ENCODE assay signal across 19 cellular contexts in genomic region chr4:126431049-126431448, GRCh38.
A peak's percentile ranks its signal among the peaks of the same experiment; 100 is the strongest.
DNase-seq lines count a peak whose midpoint lies in the region; ATAC-seq, FAIRE-seq and TF ChIP-seq lines count a peak whose summit lies in the region.
"Had no signal": no experiment of that assay in that cellular context is flagged by ENCODE, and none has a peak within 500 bp of the region (broad histone marks: within the 10 kb centered on the region; RNA-seq: fewer than 3 reads in every experiment).

No MANE protein-coding gene starts in this region.

- H4K91ac ChIP-seq in H9 (ENCODE audit: insufficient read length, low read depth, low read length) = no peak overlapping the region
- H4K91ac ChIP-seq in H1 (replicated peaks; ENCODE audit: insufficient read length, low read length) = no peak overlapping the region

- POLR2A ChIA-PET in H1 (lab: Charles Lee; ENCODE audit: partially characterized antibody) = no interaction called here

- no peak overlapping the region for H2BK120ac ChIP-seq in H9 (ENCODE audit: low read depth, low read length, poor library complexity, severe bottlenecking)
- no peak overlapping the region for H2BK120ac ChIP-seq in H1 (replicated peaks; ENCODE audit: low read depth, low read length)

- H3K9ac ChIP-seq in H9 (ENCODE audit: extremely low read depth, insufficient read length, low read length) (no peak overlapping the region), H1 (replicated peaks in 1 of 4; ENCODE audit: extremely low read depth in 1 of 4, low read depth in 3 of 4, low read length in 3 of 4) (no peak overlapping the region)
- H3K9ac ChIP-seq: BLaER1, GM23248 had no signal

- no CpG with 5 or more reads among the region's 6 CpGs for WGBS in H9 (ENCODE audit: extremely low coverage, insufficient read length, low lambda C conversion rate)
- WGBS in H1 (ENCODE audit: extremely low coverage in 1 of 2, insufficient coverage in 1 of 2, insufficient read length in 1 of 2, insufficient replicate concordance in 2 of 2, low coverage in 1 of 2, low lambda C conversion rate in 2 of 2, missing lambda C conversion rate in 1 of 2), 2 experiments = 97% methylated on average over 6 of the region's 6 CpGs; no CpG with 5 or more reads in 1 of the 2 experiments
- WGBS in spleen, 5 donors = 87 to 91% (median 89%) methylated on average over 6 of the region's 6 CpGs

- H3K79me2 ChIP-seq in H9 (ENCODE audit: insufficient read depth, low read length) (no peaks in the 10 kb centered on the region), H1 (ENCODE audit: control insufficient read depth in 1 of 2, insufficient read depth in 2 of 2, low read length in 2 of 2) (no peaks in the 10 kb centered on the region)

- TF ChIP-seq CTCF in H9 (conservative IDR thresholded peaks at IDR 0.05) (no peak), H1 (IDR thresholded peaks at IDR 0.05; ENCODE audit: control extremely low read depth in 1 of 3, insufficient read depth in 1 of 3, low read depth in 1 of 3, low read length in 3 of 3) (no peak), spleen (IDR thresholded peaks at IDR 0.05 in 8 of 11, conservative IDR thresholded peaks at IDR 0.05 in 3 of 11) (no peak)

- H3K4ac ChIP-seq in H9 (ENCODE audit: low read depth, low read length) (no peak overlapping the region), H1 (replicated peaks; ENCODE audit: insufficient read length, low read depth, low read length) (no peak overlapping the region)

- H3K4me1 ChIP-seq in H9 (ENCODE audit: insufficient read depth, low read length) (no peaks in the 10 kb centered on the region), H1 (replicated peaks in 1 of 4; ENCODE audit: control insufficient read depth in 3 of 4, insufficient read depth in 4 of 4, low read length in 3 of 4) (no peaks in the 10 kb centered on the region), spleen (no peaks in the 10 kb centered on the region)
- H3K4me1 ChIP-seq: BLaER1, Caco-2 had no signal

- H4K5ac ChIP-seq in H9 (ENCODE audit: insufficient read length, low read depth, low read length) (no peak overlapping the region), H1 (ENCODE audit: insufficient read length, low read depth, low read length) (no peak overlapping the region)

- H3K4me1 Mint-ChIP-seq in H9 = peaks cover 8 to 9% of the 10 kb centered on the region in 2 experiments
- H3K4me1 Mint-ChIP-seq: B cell; CD4-positive, CD25-positive, alpha-beta regulatory T cell had no signal

- H3K27ac Mint-ChIP-seq in H9 = peak overlapping the region in 2 of 3 experiments; percentile 20 to 26; a peak in 1 of 7 replicates
- H3K27ac Mint-ChIP-seq: B cell; CD4-positive, CD25-positive, alpha-beta regulatory T cell; CD8-positive, alpha-beta T cell had no signal

- H3K36me3 ChIP-seq in H1 (ENCODE audit: control insufficient read depth in 2 of 4, insufficient read depth in 4 of 4, low read length in 3 of 4) (no peaks in the 10 kb centered on the region), spleen (no peaks in the 10 kb centered on the region)
- H3K36me3 ChIP-seq: BLaER1 had no signal

- intact Hi-C loops in spleen (cut with DNase I; ENCODE audit: low total_unique reads) = no loop called here

- H3T11ph ChIP-seq in H9 (ENCODE audit: low read length) = no peak overlapping the region

- H3K36me3 Mint-ChIP-seq in H9 (ENCODE audit: insufficient read depth in 1 of 3, low read depth in 3 of 3) = no peaks in the 10 kb centered on the region
- H3K36me3 Mint-ChIP-seq: CD4-positive, CD25-positive, alpha-beta regulatory T cell; CD8-positive, alpha-beta T cell had no signal

- TF ChIP-seq RAD21 in H1 (IDR thresholded peaks at IDR 0.05 in 1 of 2, conservative IDR thresholded peaks at IDR 0.05 in 1 of 2; ENCODE audit: low read depth in 2 of 2, low read length in 2 of 2) = no peak

- H3K18ac ChIP-seq in H9 (ENCODE audit: insufficient read length, low read depth, low read length) (no peak overlapping the region), H1 (ENCODE audit: extremely low read depth, low read length) (no peak overlapping the region)

- H3K4me3 ChIP-seq in H1 (ENCODE audit: extremely low read depth in 1 of 4, insufficient read depth in 2 of 4, low read depth in 3 of 4, low read length in 4 of 4) (no peak overlapping the region), spleen (no peak overlapping the region)
- H3K4me3 ChIP-seq: BLaER1, GM23248 had no signal

- no peak for FAIRE-seq in H1 (lab: Jason Lieb, UNC)
- FAIRE-seq: G401.6, GM12892, H54 had no signal

- no peaks in the 10 kb centered on the region for H4K20me1 ChIP-seq in H9 (ENCODE audit: control insufficient read depth, insufficient read depth, insufficient read length)
- H4K20me1 ChIP-seq in H1 (replicated peaks in 1 of 2; ENCODE audit: control insufficient read depth in 1 of 2, insufficient read depth in 2 of 2, low read length in 2 of 2) = no peaks in the 10 kb centered on the region
- H4K20me1 ChIP-seq: BLaER1 had no signal

- ATAC-seq in HG03565 (IDR thresholded peaks at IDR 0.05; ENCODE audit: unreplicated experiment) = no peak
- ATAC-seq: CD8-positive, alpha-beta T cell had no signal

- no peak for TF ChIP-seq POLR2A in H1 (IDR thresholded peaks at IDR 0.05; ENCODE audit: control extremely low read depth in 1 of 2, low read depth in 2 of 2, low read length in 2 of 2)
- TF ChIP-seq POLR2A in spleen (IDR thresholded peaks at IDR 0.05) = no peak

- H2AFZ ChIP-seq in H9 (ENCODE audit: low read length) = no peak overlapping the region
- H2AFZ ChIP-seq in H1 (ENCODE audit: low read length) = peak overlapping the region; percentile 70
- H2AFZ ChIP-seq: GM23248 had no signal

- H4K8ac ChIP-seq in H9 (replicated peaks; ENCODE audit: insufficient read length, low read depth, low read length) (no peak overlapping the region), H1 (ENCODE audit: extremely low read depth, insufficient read depth, low read length) (peak overlapping the region; percentile 51; the same call in 1 of the 2 replicates)

- H2BK12ac ChIP-seq in H9 (ENCODE audit: insufficient read length, low read depth, low read length) (no peak overlapping the region), H1 (ENCODE audit: low read depth, low read length) (no peak overlapping the region)

- no peaks in the 10 kb centered on the region for H3K79me1 ChIP-seq in H9 (ENCODE audit: insufficient read depth, low read depth, low read length, poor library complexity, severe bottlenecking)
- no peaks in the 10 kb centered on the region for H3K79me1 ChIP-seq in H1 (ENCODE audit: low read depth, low read length)

- no peak overlapping the region for H2AK5ac ChIP-seq in H9 (ENCODE audit: insufficient read length, low read length)
- H2AK5ac ChIP-seq in H1 (ENCODE audit: low read depth, low read length) = no peak overlapping the region

- H3K27me3 ChIP-seq in H9 (ENCODE audit: insufficient read depth, low read length) (no peaks in the 10 kb centered on the region), H1 (replicated peaks in 1 of 4; ENCODE audit: control insufficient read depth in 3 of 4, extremely low read depth in 1 of 4, insufficient read depth in 3 of 4, low read length in 3 of 4) (no peaks in the 10 kb centered on the region), spleen (replicated peaks in 1 of 7) (no peaks in the 10 kb centered on the region)
- H3K27me3 ChIP-seq: BLaER1 had no signal

- H3K9me3 Mint-ChIP-seq in H9 = no peaks in the 10 kb centered on the region; a peak in 1 of 5 replicates

- H3K14ac ChIP-seq in H9 (ENCODE audit: insufficient read depth, low read length) = no peak overlapping the region
- H3K14ac ChIP-seq in H1 (ENCODE audit: insufficient read length) = no peak overlapping the region

- H3K4me2 ChIP-seq in H9 (ENCODE audit: insufficient read depth, insufficient read length, low read length) (no peak overlapping the region), H1 (ENCODE audit: insufficient read depth in 1 of 2, low read depth in 2 of 2, low read length in 2 of 2) (no peak overlapping the region)
- H3K4me2 ChIP-seq: BLaER1 had no signal

- H3K4me3 Mint-ChIP-seq in H9 = no peak overlapping the region
- H3K4me3 Mint-ChIP-seq: B cell; CD4-positive, CD25-positive, alpha-beta regulatory T cell; CD8-positive, alpha-beta T cell had no signal

- no peak for TF ChIP-seq EP300 in H1 (IDR thresholded peaks at IDR 0.05; ENCODE audit: borderline replicate concordance in 1 of 2, low read depth in 2 of 2, low read length in 2 of 2)

- H3K9me3 ChIP-seq in H9 (ENCODE audit: control insufficient read depth, low read depth, low read length) (no peaks in the 10 kb centered on the region), H1 (ENCODE audit: insufficient read depth in 2 of 2, low read depth in 1 of 2, low read length in 1 of 2) (no peaks in the 10 kb centered on the region), spleen (peaks cover 0 to 13% (median 0%) of the 10 kb centered on the region in 8 donors)
- H3K9me3 ChIP-seq: BLaER1, Caco-2 had no signal

- H2BK20ac ChIP-seq in H9 (ENCODE audit: low read depth, low read length, poor library complexity, severe bottlenecking) (no peak overlapping the region), H1 (ENCODE audit: low read length) (no peak overlapping the region)

- DNase-seq in H9 = no peak
- peak; percentile 0 for DNase-seq in NCI-H2171 (lab: John Stamatoyannopoulos, UW)
- DNase-seq in H1 (ENCODE audit: low read depth in 1 of 2, low spot score in 2 of 2) = no peak
- no peak for DNase-seq in spleen
- DNase-seq in AG08395 (ENCODE audit: low spot score) = no peak
- DNase-seq: Caco-2; CD4-positive, CD25-positive, alpha-beta regulatory T cell; CD8-positive, alpha-beta T cell; DMS153; DND-41; GM23248; HCEC 1CT had no signal

- H3K27ac ChIP-seq in H9 (ENCODE audit: insufficient read length, low read depth, low read length) (no peak overlapping the region), H1 (ENCODE audit: low read depth, low read length) (no peak overlapping the region), spleen (no peak overlapping the region)
- H3K27ac ChIP-seq: BLaER1, C4-2B, GM23248 had no signal

- H2BK5ac ChIP-seq in H9 (ENCODE audit: insufficient read length, low read length) (no peak overlapping the region), H1 (ENCODE audit: low read depth, low read length) (no peak overlapping the region)

- H3K23me2 ChIP-seq in H9 (ENCODE audit: insufficient read length, low read depth, low read length, poor library complexity, severe bottlenecking) = no peaks in the 10 kb centered on the region
- no peaks in the 10 kb centered on the region; the same call in 1 of the 2 replicates for H3K23me2 ChIP-seq in H1 (ENCODE audit: low read depth, low read length)

- CTCF ChIA-PET in H1 (lab: Charles Lee; ENCODE audit: partially characterized antibody) = no interaction called here

- H2BK15ac ChIP-seq in H9 (ENCODE audit: low read depth, low read length) = no peak overlapping the region
- H2BK15ac ChIP-seq in H1 (ENCODE audit: low read length) = no peak overlapping the region

- H3K23ac ChIP-seq in H9 (ENCODE audit: insufficient read length, low read depth, low read length) (no peak overlapping the region), H1 (ENCODE audit: insufficient read length) (no peak overlapping the region)

- H3K56ac ChIP-seq in H9 (ENCODE audit: insufficient read length, low read depth, low read length) = no peak overlapping the region
- H3K56ac ChIP-seq in H1 (replicated peaks; ENCODE audit: insufficient read length, low read depth, low read length) = no peak overlapping the region

- no peaks in the 10 kb centered on the region for H3K27me3 Mint-ChIP-seq in H9 (ENCODE audit: low read depth)
- H3K27me3 Mint-ChIP-seq: B cell; CD4-positive, CD25-positive, alpha-beta regulatory T cell had no signal

TF ChIP-seq in H1, 55 proteins besides CTCF, POLR2A, EP300 and RAD21 (continues in another document):
- TF ChIP-seq TAF7 (optimal IDR thresholded peaks at IDR 0.05; ENCODE audit: borderline replicate concordance, low read depth, low read length) = no peak
